1 cellular context compared by ENCODE assay signal in genomic region chr3:151265166-151265565, GRCh38.
TF ChIP-seq lines count a peak whose summit lies in the region.

No MANE protein-coding gene starts in this region.

TF ChIP-seq in GM23338, 12 proteins besides CTCF, POLR2A, EP300 and RAD21 (continued from another document):
- TF ChIP-seq ZNF462 (CRISPR knock-in tag; IDR thresholded peaks at IDR 0.05) = no peak
- TF ChIP-seq, protein P1, sequence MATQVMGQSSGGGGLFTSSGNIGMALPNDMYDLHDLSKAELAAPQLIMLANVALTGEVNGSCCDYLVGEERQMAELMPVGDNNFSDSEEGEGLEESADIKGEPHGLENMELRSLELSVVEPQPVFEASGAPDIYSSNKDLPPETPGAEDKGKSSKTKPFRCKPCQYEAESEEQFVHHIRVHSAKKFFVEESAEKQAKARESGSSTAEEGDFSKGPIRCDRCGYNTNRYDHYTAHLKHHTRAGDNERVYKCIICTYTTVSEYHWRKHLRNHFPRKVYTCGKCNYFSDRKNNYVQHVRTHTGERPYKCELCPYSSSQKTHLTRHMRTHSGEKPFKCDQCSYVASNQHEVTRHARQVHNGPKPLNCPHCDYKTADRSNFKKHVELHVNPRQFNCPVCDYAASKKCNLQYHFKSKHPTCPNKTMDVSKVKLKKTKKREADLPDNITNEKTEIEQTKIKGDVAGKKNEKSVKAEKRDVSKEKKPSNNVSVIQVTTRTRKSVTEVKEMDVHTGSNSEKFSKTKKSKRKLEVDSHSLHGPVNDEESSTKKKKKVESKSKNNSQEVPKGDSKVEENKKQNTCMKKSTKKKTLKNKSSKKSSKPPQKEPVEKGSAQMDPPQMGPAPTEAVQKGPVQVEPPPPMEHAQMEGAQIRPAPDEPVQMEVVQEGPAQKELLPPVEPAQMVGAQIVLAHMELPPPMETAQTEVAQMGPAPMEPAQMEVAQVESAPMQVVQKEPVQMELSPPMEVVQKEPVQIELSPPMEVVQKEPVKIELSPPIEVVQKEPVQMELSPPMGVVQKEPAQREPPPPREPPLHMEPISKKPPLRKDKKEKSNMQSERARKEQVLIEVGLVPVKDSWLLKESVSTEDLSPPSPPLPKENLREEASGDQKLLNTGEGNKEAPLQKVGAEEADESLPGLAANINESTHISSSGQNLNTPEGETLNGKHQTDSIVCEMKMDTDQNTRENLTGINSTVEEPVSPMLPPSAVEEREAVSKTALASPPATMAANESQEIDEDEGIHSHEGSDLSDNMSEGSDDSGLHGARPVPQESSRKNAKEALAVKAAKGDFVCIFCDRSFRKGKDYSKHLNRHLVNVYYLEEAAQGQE (IDR thresholded peaks at IDR 0.05; ENCODE audit: unreplicated experiment) = no peak
- no peak for TF ChIP-seq ZNF331 (CRISPR knock-in tag; IDR thresholded peaks at IDR 0.05; ENCODE audit: low read depth)
- no peak for TF ChIP-seq CREB1 (CRISPR knock-in tag; IDR thresholded peaks at IDR 0.05; ENCODE audit: low read depth)
- no peak for TF ChIP-seq ZNF114 (CRISPR knock-in tag; IDR thresholded peaks at IDR 0.05)
- no peak for TF ChIP-seq ETS1 (IDR thresholded peaks at IDR 0.05)
